Comparison of ENCODE assay signal across 29 cellular contexts in the genomic region with DNA sequence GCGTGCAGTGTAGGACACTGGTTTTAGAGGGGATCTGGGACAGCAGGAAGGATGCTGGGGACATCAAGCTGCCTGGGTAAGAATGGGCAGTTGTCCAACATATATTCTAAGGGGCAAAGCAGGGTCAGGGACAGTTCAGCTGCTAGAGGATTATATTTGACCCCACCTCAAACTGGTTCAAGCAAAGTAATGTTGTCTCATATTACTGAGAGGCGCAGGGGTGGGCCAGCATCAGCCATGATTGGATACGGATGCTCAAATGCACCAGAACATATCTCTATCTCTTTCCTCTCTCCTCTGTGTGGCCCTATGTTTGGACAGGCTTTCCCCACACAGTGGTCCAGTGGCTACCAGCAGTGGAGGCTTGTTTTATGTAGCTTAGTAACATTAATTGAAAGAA.
"Had no signal": no experiment of that assay in that cellular context is flagged by ENCODE, and none has a peak within 500 bp of the region (broad histone marks: within the 10 kb centered on the region; RNA-seq: fewer than 3 reads in every experiment).

No MANE protein-coding gene starts in this region.

- H3K36me3 Mint-ChIP-seq: activated naive CD8-positive, alpha-beta T cell had no signal

- H3K4me1 ChIP-seq: esophagus squamous epithelium, gastroesophageal sphincter had no signal

- H3K4me1 Mint-ChIP-seq: activated B cell treated with CpG ODN at 0.5 μM for 24 hours had no signal

- DNase-seq: activated B cell treated with CpG ODN at 0.5 μM for 24 hours; activated CD4-positive, alpha-beta T cell treated with anti-CD3 and anti-CD28 coated beads for 48 hours; activated CD4-positive, alpha-beta T cell treated with anti-CD3 and anti-CD28 coated beads, Interleukin-2, amount 50 U/mL, for 1 hour; activated CD4-positive, alpha-beta T cell treated with anti-CD3 and anti-CD28 coated beads, Interleukin-2, amount 50 U/mL, for 48 hours; activated CD8-positive, alpha-beta memory T cell treated with anti-CD3 and anti-CD28 coated beads for 24 hours; activated CD8-positive, alpha-beta T cell treated with anti-CD3 and anti-CD28 coated beads for 36 hours; activated gamma-delta T cell treated with Interleukin-2 at 50 U/mL for 16 hours; activated naive CD4-positive, alpha-beta T cell treated with anti-CD3 and anti-CD28 coated beads, Interleukin-2, amount 50 U/mL, for 16 hours; activated naive CD4-positive, alpha-beta T cell treated with Interleukin-2 at 50 U/mL for 16 hours; activated T-cell treated with anti-CD3 and anti-CD28 coated beads, Interleukin-2, amount 50 U/mL, for 4 hours; amniotic stem cell; anterior cingulate cortex; brain microvascular endothelial cell; cortex of kidney; dermis blood vessel endothelial cell; effector CD4-positive, alpha-beta T cell; esophagus squamous epithelium; foreskin melanocyte; T-helper 1 cell; T-helper 17 cell; T1000; WERI-Rb-1 had no signal

- H3K9me3 Mint-ChIP-seq: activated B cell treated with CpG ODN at 0.5 μM for 24 hours; activated CD8-positive, alpha-beta T cell treated with anti-CD3 and anti-CD28 coated beads for 36 hours; activated T-cell treated with anti-CD3 and anti-CD28 coated beads, Interleukin-2, amount 50 U/mL, for 4 hours; activated T-helper 1 cell treated with anti-CD3 and anti-CD28 coated beads, Interleukin-12 subunit alpha, Interleukin-12 subunit beta, Interleukin-2, Interleukin-4 antibody, amounts not matched to agents 30 ng/mL and 10 ng/mL and 1 ng/mL, durations not matched to agents 14 hours and 24 hours and 36 hours; activated T-helper 2 cell treated with anti-CD3 and anti-CD28 coated beads, Interferon-gamma antibody, Interleukin-2, Interleukin-4, amounts not matched to agents 10 μg/mL and 5 μg/mL and 100 μg/mL, durations not matched to agents 14 hours and 24 hours and 36 hours; T-helper 2 cell treated with Interferon-gamma antibody and Interleukin-4, amounts not matched to agents 5 μg/mL and 100 μg/mL, for 36 hours had no signal

- H3K27ac Mint-ChIP-seq: activated B cell treated with CpG ODN at 0.5 μM for 24 hours; activated CD8-positive, alpha-beta T cell treated with anti-CD3 and anti-CD28 coated beads for 36 hours; activated naive CD8-positive, alpha-beta T cell; activated T-helper 1 cell treated with anti-CD3 and anti-CD28 coated beads, Interleukin-12 subunit alpha, Interleukin-12 subunit beta, Interleukin-2, Interleukin-4 antibody, amounts not matched to agents 30 ng/mL and 10 ng/mL and 1 ng/mL, durations not matched to agents 14 hours and 24 hours and 36 hours; activated T-helper 2 cell treated with anti-CD3 and anti-CD28 coated beads, Interferon-gamma antibody, Interleukin-2, Interleukin-4, amounts not matched to agents 10 μg/mL and 5 μg/mL and 100 μg/mL, durations not matched to agents 14 hours and 24 hours and 36 hours; T-helper 2 cell treated with Interferon-gamma antibody and Interleukin-4, amounts not matched to agents 5 μg/mL and 100 μg/mL, for 36 hours had no signal

- H3K27me3 Mint-ChIP-seq: activated B cell treated with CpG ODN at 0.5 μM for 24 hours; activated CD8-positive, alpha-beta T cell treated with anti-CD3 and anti-CD28 coated beads for 36 hours; activated naive CD8-positive, alpha-beta T cell had no signal

- H3K4me3 Mint-ChIP-seq: activated B cell treated with CpG ODN at 0.5 μM for 24 hours; activated CD8-positive, alpha-beta T cell treated with anti-CD3 and anti-CD28 coated beads for 36 hours; activated naive CD8-positive, alpha-beta T cell; activated T-cell treated with anti-CD3 and anti-CD28 coated beads, Interleukin-2, amount 50 U/mL, for 4 hours; activated T-helper 1 cell treated with anti-CD3 and anti-CD28 coated beads, Interleukin-12 subunit alpha, Interleukin-12 subunit beta, Interleukin-2, Interleukin-4 antibody, amounts not matched to agents 30 ng/mL and 10 ng/mL and 1 ng/mL, durations not matched to agents 14 hours and 24 hours and 36 hours; T-helper 17 cell; T-helper 2 cell treated with Interferon-gamma antibody and Interleukin-4, amounts not matched to agents 5 μg/mL and 100 μg/mL, for 36 hours had no signal

- ATAC-seq: activated CD4-positive, CD25-positive, alpha-beta regulatory T cell treated with anti-CD3 and anti-CD28 coated beads, Interleukin-2, amount 50 U/mL, for 24 hours; activated CD8-positive, alpha-beta T cell treated with anti-CD3 and anti-CD28 coated beads for 36 hours; activated T-cell treated with anti-CD3 and anti-CD28 coated beads, Interleukin-2, amount 50 U/mL, for 4 hours; gastroesophageal sphincter; T-helper 17 cell had no signal

- H3K9me3 ChIP-seq: esophagus squamous epithelium, gastroesophageal sphincter had no signal

- H3K27ac ChIP-seq: brain microvascular endothelial cell, epithelial cell of prostate, esophagus squamous epithelium, gastroesophageal sphincter, WERI-Rb-1 had no signal

- H3K36me3 ChIP-seq: brain microvascular endothelial cell, esophagus squamous epithelium, gastroesophageal sphincter, WERI-Rb-1 had no signal

- H3K27me3 ChIP-seq: brain microvascular endothelial cell, esophagus squamous epithelium, gastroesophageal sphincter had no signal

- H3K4me3 ChIP-seq: esophagus squamous epithelium, gastroesophageal sphincter had no signal
